ENCODE assay signal across 10 cellular contexts in genomic region chr22:24410110-24410856, GRCh38. TPM values are rescaled to one million over a fixed set of nuclear protein-coding genes. Genes with fewer than 3 reads are reported as not detected.
A peak's percentile ranks its signal among the peaks of the same experiment; 100 is the strongest.
DNase-seq lines count a peak whose midpoint lies in the region; ATAC-seq and TF ChIP-seq lines count a peak whose summit lies in the region.
"Had no signal": no experiment of that assay in that cellular context is flagged by ENCODE, and none has a peak within 500 bp of the region (broad histone marks: within the 10 kb centered on the region; RNA-seq: fewer than 3 reads in every experiment).

No MANE protein-coding gene starts in this region.

- CTCF ChIA-PET in activated naive CD4-positive, alpha-beta T cell treated with anti-CD3 and anti-CD28 coated beads for 36 hours (lab: Charles Lee): interaction anchor here (0.9 kb wide), 1 partner anchor 19 kb away, joined by 3 read pairs; no protein-coding TSS in a partner anchor
- CTCF ChIA-PET in SK-N-SH (lab: Yijun Ruan, JAX): interaction anchor here (0.7 to 2.4 kb wide), 3 partner anchors 11 to 70 kb away, joined by 3 to 21 read pairs (median 6); no protein-coding TSS in a partner anchor

- no peak for TF ChIP-seq RAD21 in SK-N-SH (IDR thresholded peaks at IDR 0.05; ENCODE audit: low read length)

- H4K20me1 ChIP-seq in SK-N-SH (ENCODE audit: insufficient read depth): peaks cover 12% of the 10 kb centered on the region

- DNase-seq in activated naive CD4-positive, alpha-beta T cell treated with anti-CD3 and anti-CD28 coated beads for 36 hours: no peak
- no peak for DNase-seq in activated naive CD4-positive, alpha-beta T cell treated with anti-CD3 and anti-CD28 coated beads, Interleukin-2, amount 50 U/mL, for 16 hours
- peak; percentile 6 for DNase-seq in SK-N-SH
- no peak for DNase-seq in effector memory CD4-positive, alpha-beta T cell
- DNase-seq in OCI-M1 (lab: John Stamatoyannopoulos, UW): no peak
- DNase-seq in dermis blood vessel endothelial cell: no peak
- DNase-seq: effector CD4-positive, alpha-beta T cell; Karpas-422 had no signal

- H3K36me3 Mint-ChIP-seq in activated naive CD4-positive, alpha-beta T cell treated with anti-CD3 and anti-CD28 coated beads for 36 hours (ENCODE audit: low read depth): peaks cover 2% of the 10 kb centered on the region
- peaks cover 27% of the 10 kb centered on the region for H3K36me3 Mint-ChIP-seq in stimulated activated naive CD8-positive, alpha-beta T cell treated with anti-CD3 and anti-CD28 coated beads, Interleukin-15, Interleukin-2, amounts not matched to agents 100 ng/mL and 50 ng/mL, for 24 hours (ENCODE audit: low read depth)

- H3K27me3 Mint-ChIP-seq in activated naive CD4-positive, alpha-beta T cell treated with anti-CD3 and anti-CD28 coated beads for 36 hours (ENCODE audit: low read depth): no peaks in the 10 kb centered on the region
- no peaks in the 10 kb centered on the region for H3K27me3 Mint-ChIP-seq in stimulated activated naive CD8-positive, alpha-beta T cell treated with anti-CD3 and anti-CD28 coated beads, Interleukin-15, Interleukin-2, amounts not matched to agents 100 ng/mL and 50 ng/mL, for 24 hours

- peaks cover 6 to 50% of the 10 kb centered on the region in 2 experiments; a peak in 2 of 4 replicates for H3K4me1 ChIP-seq in SK-N-SH (ENCODE audit: control insufficient read depth in 1 of 2, insufficient read depth in 2 of 2, low read depth in 1 of 2, low read length in 1 of 2)
- H3K4me1 ChIP-seq in effector memory CD4-positive, alpha-beta T cell (ENCODE audit: control insufficient read depth, insufficient read depth, low read length, poor library complexity, severe bottlenecking): no peaks in the 10 kb centered on the region

- no peak for TF ChIP-seq CTCF in SK-N-SH (IDR thresholded peaks at IDR 0.05)

- no peak for TF ChIP-seq EP300 in SK-N-SH (IDR thresholded peaks at IDR 0.05; ENCODE audit: borderline replicate concordance in 1 of 2, low read depth in 1 of 2, low read length in 1 of 2)

- H3K36me3 ChIP-seq in SK-N-SH (replicated peaks in 1 of 2; ENCODE audit: control insufficient read depth in 1 of 2, insufficient read depth in 2 of 2, low read length in 1 of 2): peaks cover 25 to 41% of the 10 kb centered on the region in 2 experiments
- peaks cover 29% of the 10 kb centered on the region for H3K36me3 ChIP-seq in effector memory CD4-positive, alpha-beta T cell (ENCODE audit: control insufficient read depth, insufficient read depth, low read length)

- 100% methylated on average over 6 of the region's 8 CpGs for WGBS in SK-N-SH (ENCODE audit: low lambda C conversion rate)

- H3K9me3 Mint-ChIP-seq in activated naive CD4-positive, alpha-beta T cell treated with anti-CD3 and anti-CD28 coated beads for 36 hours: no peaks in the 10 kb centered on the region
- H3K9me3 Mint-ChIP-seq in stimulated activated naive CD8-positive, alpha-beta T cell treated with anti-CD3 and anti-CD28 coated beads, Interleukin-15, Interleukin-2, amounts not matched to agents 100 ng/mL and 50 ng/mL, for 24 hours: no peaks in the 10 kb centered on the region

- no peaks in the 10 kb centered on the region for H3F3A ChIP-seq in SK-N-SH (replicated peaks; ENCODE audit: insufficient read depth)

- no peak overlapping the region for H3K4me2 ChIP-seq in SK-N-SH

- H3K79me2 ChIP-seq in SK-N-SH (ENCODE audit: insufficient read depth): peaks cover 29% of the 10 kb centered on the region; the same call in 1 of the 2 replicates

- H2AFZ ChIP-seq in SK-N-SH (ENCODE audit: low read depth): no peak overlapping the region

- no peak for ATAC-seq in GM21528 (IDR thresholded peaks at IDR 0.05; ENCODE audit: low FRiP score, unreplicated experiment)

- no peaks in the 10 kb centered on the region for H3K9me3 ChIP-seq in SK-N-SH
- H3K9me3 ChIP-seq in effector memory CD4-positive, alpha-beta T cell (ENCODE audit: control insufficient read depth, low read length): no peaks in the 10 kb centered on the region

- peak overlapping the region in 1 of 2 experiments; percentile 18; a peak in 1 of 4 replicates for H3K27ac ChIP-seq in SK-N-SH (ENCODE audit: low read depth in 2 of 2, low read length in 1 of 2)
- peak overlapping the region; percentile 4 for H3K27ac ChIP-seq in effector memory CD4-positive, alpha-beta T cell (ENCODE audit: insufficient read depth, low read length, poor library complexity, severe bottlenecking)

- H3K27ac Mint-ChIP-seq in activated naive CD4-positive, alpha-beta T cell treated with anti-CD3 and anti-CD28 coated beads for 36 hours: peak overlapping the region; percentile 10
- peak overlapping the region; percentile 81 for H3K27ac Mint-ChIP-seq in stimulated activated naive CD8-positive, alpha-beta T cell treated with anti-CD3 and anti-CD28 coated beads, Interleukin-15, Interleukin-2, amounts not matched to agents 100 ng/mL and 50 ng/mL, for 24 hours

- intact Hi-C loops in activated naive CD4-positive, alpha-beta T cell treated with anti-CD3 and anti-CD28 coated beads for 36 hours (cut with micrococcal nuclease): no loop called here

- H3K9me2 ChIP-seq in SK-N-SH: no peaks in the 10 kb centered on the region

- H3K4me3 ChIP-seq in SK-N-SH (ENCODE audit: low read depth in 2 of 2, low read length in 1 of 2): no peak overlapping the region
- H3K4me3 ChIP-seq in effector memory CD4-positive, alpha-beta T cell (ENCODE audit: insufficient read depth, low read depth, low read length, poor library complexity, severe bottlenecking): no peak overlapping the region

- no peak overlapping the region for H3K4me3 Mint-ChIP-seq in activated naive CD4-positive, alpha-beta T cell treated with anti-CD3 and anti-CD28 coated beads for 36 hours
- H3K4me3 Mint-ChIP-seq in stimulated activated naive CD8-positive, alpha-beta T cell treated with anti-CD3 and anti-CD28 coated beads, Interleukin-15, Interleukin-2, amounts not matched to agents 100 ng/mL and 50 ng/mL, for 24 hours: peak overlapping the region; percentile 12

- H3K27me3 ChIP-seq in SK-N-SH (ENCODE audit: insufficient read depth): no peaks in the 10 kb centered on the region
- no peaks in the 10 kb centered on the region for H3K27me3 ChIP-seq in effector memory CD4-positive, alpha-beta T cell (replicated peaks; ENCODE audit: control insufficient read depth, insufficient read depth, low read length, poor library complexity, severe bottlenecking)

- H3K9ac ChIP-seq in SK-N-SH: no peak overlapping the region

- POLR2A ChIA-PET in SK-N-SH (lab: Yijun Ruan, JAX): interaction anchor here (1.5 kb wide), 1 partner anchor 13 kb away, joined by 5 read pairs; no protein-coding TSS in a partner anchor

- H3K4me1 Mint-ChIP-seq in activated naive CD4-positive, alpha-beta T cell treated with anti-CD3 and anti-CD28 coated beads for 36 hours (ENCODE audit: low read depth): peaks cover 24% of the 10 kb centered on the region
- H3K4me1 Mint-ChIP-seq in stimulated activated naive CD8-positive, alpha-beta T cell treated with anti-CD3 and anti-CD28 coated beads, Interleukin-15, Interleukin-2, amounts not matched to agents 100 ng/mL and 50 ng/mL, for 24 hours (ENCODE audit: low read depth): peaks cover 45% of the 10 kb centered on the region

TF ChIP-seq in SK-N-SH, 30 proteins besides CTCF, POLR2A, EP300 and RAD21:
- TF ChIP-seq TAF1 (IDR thresholded peaks at IDR 0.05; ENCODE audit: borderline replicate concordance, low read depth, low read length): no peak
- no peak for TF ChIP-seq GATA2 (CRISPR knock-in tag; IDR thresholded peaks at IDR 0.05)
- TF ChIP-seq, protein P1, sequence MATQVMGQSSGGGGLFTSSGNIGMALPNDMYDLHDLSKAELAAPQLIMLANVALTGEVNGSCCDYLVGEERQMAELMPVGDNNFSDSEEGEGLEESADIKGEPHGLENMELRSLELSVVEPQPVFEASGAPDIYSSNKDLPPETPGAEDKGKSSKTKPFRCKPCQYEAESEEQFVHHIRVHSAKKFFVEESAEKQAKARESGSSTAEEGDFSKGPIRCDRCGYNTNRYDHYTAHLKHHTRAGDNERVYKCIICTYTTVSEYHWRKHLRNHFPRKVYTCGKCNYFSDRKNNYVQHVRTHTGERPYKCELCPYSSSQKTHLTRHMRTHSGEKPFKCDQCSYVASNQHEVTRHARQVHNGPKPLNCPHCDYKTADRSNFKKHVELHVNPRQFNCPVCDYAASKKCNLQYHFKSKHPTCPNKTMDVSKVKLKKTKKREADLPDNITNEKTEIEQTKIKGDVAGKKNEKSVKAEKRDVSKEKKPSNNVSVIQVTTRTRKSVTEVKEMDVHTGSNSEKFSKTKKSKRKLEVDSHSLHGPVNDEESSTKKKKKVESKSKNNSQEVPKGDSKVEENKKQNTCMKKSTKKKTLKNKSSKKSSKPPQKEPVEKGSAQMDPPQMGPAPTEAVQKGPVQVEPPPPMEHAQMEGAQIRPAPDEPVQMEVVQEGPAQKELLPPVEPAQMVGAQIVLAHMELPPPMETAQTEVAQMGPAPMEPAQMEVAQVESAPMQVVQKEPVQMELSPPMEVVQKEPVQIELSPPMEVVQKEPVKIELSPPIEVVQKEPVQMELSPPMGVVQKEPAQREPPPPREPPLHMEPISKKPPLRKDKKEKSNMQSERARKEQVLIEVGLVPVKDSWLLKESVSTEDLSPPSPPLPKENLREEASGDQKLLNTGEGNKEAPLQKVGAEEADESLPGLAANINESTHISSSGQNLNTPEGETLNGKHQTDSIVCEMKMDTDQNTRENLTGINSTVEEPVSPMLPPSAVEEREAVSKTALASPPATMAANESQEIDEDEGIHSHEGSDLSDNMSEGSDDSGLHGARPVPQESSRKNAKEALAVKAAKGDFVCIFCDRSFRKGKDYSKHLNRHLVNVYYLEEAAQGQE (IDR thresholded peaks at IDR 0.05; ENCODE audit: low read depth, low read length): 0 out of 2 replicates have a peak, but pooled peaks have one; percentile 13
- TF ChIP-seq YY1 (IDR thresholded peaks at IDR 0.05; ENCODE audit: low read depth): no peak
- TF ChIP-seq MEF2A (IDR thresholded peaks at IDR 0.05; ENCODE audit: borderline replicate concordance, low read depth): no peak
- TF ChIP-seq PBX3 (IDR thresholded peaks at IDR 0.05): peak; percentile 43
- TF ChIP-seq POLR2AphosphoS5 (IDR thresholded peaks at IDR 0.05; ENCODE audit: low read depth, low read length): no peak

RNA-seq across cellular contexts. Expression of gene ADORA2A, which starts 17.1 kb away (rescaled TPM):
- total RNA-seq in activated naive CD4-positive, alpha-beta T cell treated with anti-CD3 and anti-CD28 coated beads for 36 hours: 10 to 100 TPM; 37.6 to 38.0 TPM
- polyA plus RNA-seq in SK-N-SH (2012; rRNA removed): 9.3 and 12.0 TPM in 2 replicates
- polyA plus RNA-seq in SK-N-SH (2012; cell fraction: cytosol; rRNA removed): 5.1 and 9.7 TPM in 2 replicates
- polyA plus RNA-seq in SK-N-SH (2012; cell fraction: nucleus; rRNA removed): 22.5 and 26.1 TPM in 2 replicates
- 11.4 and 16.2 TPM in 2 replicates for total RNA-seq in dermis blood vessel endothelial cell
